16 cellular contexts compared by ENCODE assay signal in genomic region chr2:122322815-122323214, GRCh38.
A peak's percentile ranks its signal among the peaks of the same experiment; 100 is the strongest.
DNase-seq lines count a peak whose midpoint lies in the region; ATAC-seq, FAIRE-seq and TF ChIP-seq lines count a peak whose summit lies in the region.
"Had no signal": no experiment of that assay in that cellular context is flagged by ENCODE, and none has a peak within 500 bp of the region (broad histone marks: within the 10 kb centered on the region; RNA-seq: fewer than 3 reads in every experiment).

No MANE protein-coding gene starts in this region.

- peaks cover 8% of the 10 kb centered on the region for H3K4me1 Mint-ChIP-seq in WTC11
- peaks cover 2% of the 10 kb centered on the region for H3K4me1 Mint-ChIP-seq in endodermal cell
- no peaks in the 10 kb centered on the region for H3K4me1 Mint-ChIP-seq in Caco-2 (ENCODE audit: low read depth, unreplicated experiment)

- H3K27me3 Mint-ChIP-seq in WTC11 (ENCODE audit: low read depth) (no peaks in the 10 kb centered on the region), endodermal cell (ENCODE audit: insufficient read depth) (peaks cover 13% of the 10 kb centered on the region), Caco-2 (ENCODE audit: insufficient read depth, unreplicated experiment) (peaks cover 8% of the 10 kb centered on the region)

- no peaks in the 10 kb centered on the region for H3K36me3 Mint-ChIP-seq in WTC11
- no peaks in the 10 kb centered on the region for H3K36me3 Mint-ChIP-seq in endodermal cell (ENCODE audit: low read depth)
- no peaks in the 10 kb centered on the region for H3K36me3 Mint-ChIP-seq in Caco-2 (ENCODE audit: insufficient read depth, unreplicated experiment)
- H3K36me3 Mint-ChIP-seq: CD14-positive monocyte; CD8-positive, alpha-beta T cell had no signal

- WGBS in endodermal cell (ENCODE audit: insufficient coverage in 1 of 2, insufficient read length in 1 of 2), 2 experiments: 80 to 84% methylated on average over 3 of the region's 3 CpGs

- BruUV-seq in Caco-2 (replicated peaks; lab: Mats Ljungman, UMichigan): no TSS peak

- H3K9me3 ChIP-seq in endodermal cell (ENCODE audit: control insufficient read depth, low read length): no peaks in the 10 kb centered on the region
- H3K9me3 ChIP-seq in parathyroid adenoma (ENCODE audit: control insufficient read depth, low read length): no peaks in the 10 kb centered on the region
- no peaks in the 10 kb centered on the region for H3K9me3 ChIP-seq in Caco-2

- H3K4me3 ChIP-seq in endodermal cell (ENCODE audit: low read length) (no peak overlapping the region), parathyroid adenoma (ENCODE audit: low read depth, low read length) (no peak overlapping the region), Caco-2 (ENCODE audit: low read depth, low read length) (no peak overlapping the region)

- H3K4me3 Mint-ChIP-seq in WTC11 (no peak overlapping the region), endodermal cell (no peak overlapping the region), Caco-2 (ENCODE audit: unreplicated experiment) (no peak overlapping the region)
- H3K4me3 Mint-ChIP-seq: CD14-positive monocyte; CD8-positive, alpha-beta T cell had no signal

- H3K4me1 ChIP-seq in endodermal cell (ENCODE audit: control insufficient read depth, insufficient read depth, low read length) (no peaks in the 10 kb centered on the region), parathyroid adenoma (peaks cover 22% of the 10 kb centered on the region), Caco-2 (no peaks in the 10 kb centered on the region)

- H3K27ac Mint-ChIP-seq in WTC11 (no peak overlapping the region), endodermal cell (no peak overlapping the region), Caco-2 (ENCODE audit: unreplicated experiment) (no peak overlapping the region)
- H3K27ac Mint-ChIP-seq: CD14-positive monocyte; CD8-positive, alpha-beta T cell had no signal

- CTCF ChIA-PET in WTC11 (lab: Charles Lee) (no interaction called here), Caco-2 (lab: Charles Lee) (no interaction called here)

- TF ChIP-seq CTCF in WTC11 (IDR thresholded peaks at IDR 0.05) (no peak), endodermal cell (conservative IDR thresholded peaks at IDR 0.05) (no peak), parathyroid adenoma (IDR thresholded peaks at IDR 0.05) (no peak), Caco-2 (IDR thresholded peaks at IDR 0.05; ENCODE audit: insufficient read depth in 1 of 2, low read depth in 1 of 2, low read length in 1 of 2, severe bottlenecking in 1 of 2, unreplicated experiment in 1 of 2) (no peak)

- peak; percentile 56 for FAIRE-seq in GM12892 (lab: Jason Lieb, UNC)
- FAIRE-seq: GM19239 had no signal

- no peaks in the 10 kb centered on the region for H3K27me3 ChIP-seq in endodermal cell (ENCODE audit: control insufficient read depth, insufficient read depth, low read length, poor library complexity, severe bottlenecking)
- no peaks in the 10 kb centered on the region for H3K27me3 ChIP-seq in parathyroid adenoma (ENCODE audit: control insufficient read depth, insufficient read depth, low read length)
- no peaks in the 10 kb centered on the region for H3K27me3 ChIP-seq in Caco-2 (replicated peaks; ENCODE audit: control insufficient read depth, insufficient read depth, low read length)

- intact Hi-C loops in Caco-2 (cut with micrococcal nuclease; ENCODE audit: unreplicated experiment): no loop called here

- no peak for TF ChIP-seq POLR2A in GM12892 (IDR thresholded peaks at IDR 0.05; ENCODE audit: low read depth, low read length)

- H3K79me2 ChIP-seq in parathyroid adenoma: no peaks in the 10 kb centered on the region

- no peak overlapping the region for H3K27ac ChIP-seq in endodermal cell (ENCODE audit: low read depth, low read length)
- peak overlapping the region; percentile 83 for H3K27ac ChIP-seq in parathyroid adenoma
- H3K27ac ChIP-seq: 22Rv1, HL-60 had no signal

- no peak overlapping the region for H3K4me2 ChIP-seq in parathyroid adenoma (ENCODE audit: low read length)

- POLR2A ChIA-PET in WTC11 (lab: Charles Lee) (no interaction called here), Caco-2 (lab: Charles Lee) (no interaction called here)

- DNase-seq in GM12892 (ENCODE audit: insufficient read length) (no peak), WTC11 (ENCODE audit: low spot score) (no peak), endodermal cell (peak; percentile 63), Caco-2 (no peak)
- no peak for DNase-seq in stimulated activated CD4-positive, alpha-beta T cell treated with anti-CD3 and anti-CD28 coated beads, Interleukin-4, amount 100 ng/mL, for 4 hours
- DNase-seq: CD8-positive, alpha-beta T cell; COR-L47; DND-41; GDM1 had no signal

- ATAC-seq in WTC11 (peak; percentile 64; the same call in 1 of the 2 replicates), HG02759 (IDR thresholded peaks at IDR 0.05; ENCODE audit: unreplicated experiment) (no peak)
- ATAC-seq: CD8-positive, alpha-beta T cell; HCT116 had no signal

- H3K9me3 Mint-ChIP-seq in WTC11 (peaks cover 18% of the 10 kb centered on the region), endodermal cell (no peaks in the 10 kb centered on the region), Caco-2 (ENCODE audit: unreplicated experiment) (no peaks in the 10 kb centered on the region)

- H3K9ac ChIP-seq in endodermal cell (ENCODE audit: extremely low read depth, low read length, poor library complexity, severe bottlenecking) (no peak overlapping the region), parathyroid adenoma (no peak overlapping the region)

- peak overlapping the region; percentile 54 for H2AFZ ChIP-seq in parathyroid adenoma

- H3K36me3 ChIP-seq in endodermal cell (ENCODE audit: control insufficient read depth, insufficient read depth, low read length): no peaks in the 10 kb centered on the region
- H3K36me3 ChIP-seq in parathyroid adenoma (ENCODE audit: control insufficient read depth, insufficient read depth, low read length): no peaks in the 10 kb centered on the region
- no peaks in the 10 kb centered on the region for H3K36me3 ChIP-seq in Caco-2 (ENCODE audit: control insufficient read depth, insufficient read depth, low read length)

TF ChIP-seq in WTC11, 78 proteins besides CTCF, POLR2A, EP300 and RAD21:
- TF ChIP-seq MAX (CRISPR knock-in tag; IDR thresholded peaks at IDR 0.05) (no peak), ZSCAN18 (CRISPR knock-in tag; IDR thresholded peaks at IDR 0.05) (no peak), FOXJ3 (CRISPR knock-in tag; IDR thresholded peaks at IDR 0.05; ENCODE audit: borderline replicate concordance) (no peak), SP1 (CRISPR knock-in tag; conservative IDR thresholded peaks at IDR 0.05) (no peak), NFE2L1 (CRISPR knock-in tag; IDR thresholded peaks at IDR 0.05) (no peak), NFYB (CRISPR knock-in tag; conservative IDR thresholded peaks at IDR 0.05; ENCODE audit: low read depth) (no peak), GTF2I (CRISPR knock-in tag; conservative IDR thresholded peaks at IDR 0.05) (no peak), FOXP1 (CRISPR knock-in tag; IDR thresholded peaks at IDR 0.05; ENCODE audit: borderline replicate concordance) (no peak)
- TF ChIP-seq, protein P1, sequence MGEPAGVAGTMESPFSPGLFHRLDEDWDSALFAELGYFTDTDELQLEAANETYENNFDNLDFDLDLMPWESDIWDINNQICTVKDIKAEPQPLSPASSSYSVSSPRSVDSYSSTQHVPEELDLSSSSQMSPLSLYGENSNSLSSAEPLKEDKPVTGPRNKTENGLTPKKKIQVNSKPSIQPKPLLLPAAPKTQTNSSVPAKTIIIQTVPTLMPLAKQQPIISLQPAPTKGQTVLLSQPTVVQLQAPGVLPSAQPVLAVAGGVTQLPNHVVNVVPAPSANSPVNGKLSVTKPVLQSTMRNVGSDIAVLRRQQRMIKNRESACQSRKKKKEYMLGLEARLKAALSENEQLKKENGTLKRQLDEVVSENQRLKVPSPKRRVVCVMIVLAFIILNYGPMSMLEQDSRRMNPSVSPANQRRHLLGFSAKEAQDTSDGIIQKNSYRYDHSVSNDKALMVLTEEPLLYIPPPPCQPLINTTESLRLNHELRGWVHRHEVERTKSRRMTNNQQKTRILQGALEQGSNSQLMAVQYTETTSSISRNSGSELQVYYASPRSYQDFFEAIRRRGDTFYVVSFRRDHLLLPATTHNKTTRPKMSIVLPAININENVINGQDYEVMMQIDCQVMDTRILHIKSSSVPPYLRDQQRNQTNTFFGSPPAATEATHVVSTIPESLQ (CRISPR knock-in tag; IDR thresholded peaks at IDR 0.05): no peak
